ENCODE assay signal across 9 cellular contexts in genomic region chr1:110563089-110563488, GRCh38. TPM values are rescaled to one million over a fixed set of nuclear protein-coding genes. Genes with fewer than 3 reads are reported as not detected.
"Had no signal": no experiment of that assay in that cellular context is flagged by ENCODE, and none has a peak within 500 bp of the region (broad histone marks: within the 10 kb centered on the region; RNA-seq: fewer than 3 reads in every experiment).

No MANE protein-coding gene starts in this region.

- H3K4me3 Mint-ChIP-seq: IgD-negative memory B cell had no signal

- H2AFZ ChIP-seq: GM23248 had no signal

- H3K4me2 ChIP-seq: KMS-11 had no signal

- DNase-seq: GM23248, GOT3, H7, HCEC 1CT, KBM-7 had no signal

- H3K36me3 Mint-ChIP-seq: IgD-negative memory B cell had no signal

- H3K9ac ChIP-seq: GM23248, KMS-11 had no signal

- H3K27ac Mint-ChIP-seq: IgD-negative memory B cell had no signal

- H3K27ac ChIP-seq: GM23248, KMS-11 had no signal

RNA-seq across cellular contexts. Expression of gene KCNA2, which starts 43.1 kb away (rescaled TPM):
- total RNA-seq: GM23248, HT-29 had no signal

RNA-seq across cellular contexts. Expression of gene KCNA10, which starts 44.1 kb away (rescaled TPM):
- total RNA-seq: GM23248, H4, H7, HT-29 had no signal
